In the genomic region with DNA sequence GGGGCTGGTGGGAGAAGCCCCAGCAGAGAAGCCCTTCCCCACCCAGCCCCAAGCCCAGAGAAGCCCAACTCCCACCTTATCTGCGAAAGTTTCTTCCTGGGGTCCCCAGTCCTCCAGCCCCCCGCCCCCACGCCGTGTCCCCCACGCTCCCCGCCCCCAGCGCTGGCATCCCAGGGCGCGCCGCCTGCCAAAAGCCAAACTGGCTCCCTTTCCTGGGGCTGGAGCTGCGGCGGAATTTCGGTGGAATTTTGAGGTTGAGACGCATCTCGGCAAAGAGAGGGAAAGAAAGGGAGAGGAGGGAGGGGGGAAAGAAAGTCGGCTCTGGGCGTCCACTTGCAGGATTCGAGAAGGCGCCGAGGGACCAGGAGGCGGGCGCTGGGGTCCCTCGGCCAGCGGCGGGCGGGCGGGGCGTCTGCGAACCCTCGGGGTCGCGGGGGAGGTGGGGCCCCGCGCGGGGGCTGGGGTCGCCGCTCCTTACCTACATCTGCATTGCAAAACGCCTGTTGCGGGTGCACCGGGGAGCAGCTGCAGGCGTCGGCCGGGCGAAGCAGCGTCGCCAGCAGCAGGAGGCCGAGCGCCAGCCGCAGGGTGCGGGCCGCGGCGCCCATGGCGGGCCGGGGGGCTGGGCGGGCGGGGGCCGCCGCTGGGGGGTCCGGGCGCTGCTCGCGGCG, we compare ENCODE assay signal across 8 cellular contexts. TPM values are rescaled to one million over a fixed set of nuclear protein-coding genes. Genes with fewer than 3 reads are reported as not detected.
DNase-seq lines count a peak whose midpoint lies in the region; ATAC-seq and TF ChIP-seq lines count a peak whose summit lies in the region.

No MANE protein-coding gene starts in this region.

- intact Hi-C loops in IMR-90 (cut with micrococcal nuclease) (loop anchor here (1.0 to 2.0 kb wide), 4 partner anchors 9 to 60 kb away; no protein-coding TSS in a partner anchor), left lung (cut with DNase I) (no loop called here), tibial artery (cut with DNase I; ENCODE audit: low total_unique reads) (loop anchor here (5.0 kb wide), 2 partner anchors 42 to 48 kb away; no protein-coding TSS in a partner anchor)

- peak overlapping the region; percentile 91 for H3K4me2 ChIP-seq in IMR-90 (ENCODE audit: low read depth, low read length)

- TF ChIP-seq CTCF in IMR-90 (conservative IDR thresholded peaks at IDR 0.05; ENCODE audit: low read depth, low read length) (no peak), brain microvascular endothelial cell (IDR thresholded peaks at IDR 0.05; ENCODE audit: low read depth, low read length, missing control alignments) (no peak), left lung (IDR thresholded peaks at IDR 0.05) (no peak), tibial artery (IDR thresholded peaks at IDR 0.05) (no peak)

- peaks cover 28% of the 10 kb centered on the region for H3K4me1 ChIP-seq in IMR-90 (ENCODE audit: control insufficient read depth, insufficient read depth, low read length)
- peaks cover 25 to 58% of the 10 kb centered on the region in 2 donors for H3K4me1 ChIP-seq in left lung
- H3K4me1 ChIP-seq in tibial artery, result peaks cover 0 to 62% (median 52%) of the 10 kb centered on the region in 4 donors

- H3K27ac ChIP-seq in IMR-90 (ENCODE audit: insufficient read depth, low read length) (peak overlapping the region; percentile 65), brain microvascular endothelial cell (no peak overlapping the region), left lung (peak overlapping the region; percentile 83 to 92), tibial artery (peak overlapping the region; percentile 96 to 98)

- peak overlapping the region; percentile 63 for H3K4ac ChIP-seq in IMR-90 (ENCODE audit: low read depth, low read length)

- in situ Hi-C loops in IMR-90 (cut with MboI; ENCODE audit: low sequenced_read_pairs), result no loop called here
- in situ Hi-C loops in brain microvascular endothelial cell (cut with HindIII; ENCODE audit: low pct_ligation_motif_present, low sequenced_read_pairs), result no loop called here

- no peak overlapping the region for H2AFZ ChIP-seq in IMR-90 (replicated peaks; ENCODE audit: low read length, poor library complexity)

- H2AK5ac ChIP-seq in IMR-90 (ENCODE audit: low read depth, low read length), result peak overlapping the region; percentile 70

- peaks cover 0 to 45% of the 10 kb centered on the region in 2 experiments; a peak in 3 of 4 replicates for H3K79me1 ChIP-seq in IMR-90 (ENCODE audit: low read depth in 1 of 2, low read length in 2 of 2)

- H4K20me1 ChIP-seq in IMR-90 (ENCODE audit: insufficient read depth, low read length), result peaks cover 48% of the 10 kb centered on the region

- peak overlapping the region; percentile 88; the same call in 1 of the 2 replicates for H3K14ac ChIP-seq in IMR-90 (replicated peaks; ENCODE audit: low read depth, low read length)

- H3K36me3 ChIP-seq in IMR-90 (ENCODE audit: control insufficient read depth, insufficient read depth, low read length) (peaks cover 4% of the 10 kb centered on the region), brain microvascular endothelial cell (replicated peaks) (no peaks in the 10 kb centered on the region), left lung (no peaks in the 10 kb centered on the region), tibial artery (no peaks in the 10 kb centered on the region)

- ATAC-seq in IMR-90 (ENCODE audit: low read depth) (peak; percentile 5; the same call in 1 of the 2 replicates), left lung (no peak), HG03354 (IDR thresholded peaks at IDR 0.05; ENCODE audit: poor library complexity, severe bottlenecking, unreplicated experiment) (no peak)

- peak overlapping the region; percentile 82 for H3K23ac ChIP-seq in IMR-90 (ENCODE audit: low read depth, low read length)

- dilution Hi-C loops in IMR-90 (cut with HindIII; ENCODE audit: low sequenced_read_pairs, unreplicated experiment), result no loop called here

- no peak overlapping the region for H2BK20ac ChIP-seq in IMR-90 (ENCODE audit: low read depth, low read length)

- H3K18ac ChIP-seq in IMR-90 (ENCODE audit: low read depth, low read length), result no peak overlapping the region; the same call in 1 of the 2 replicates

- H3K9ac ChIP-seq in IMR-90 (ENCODE audit: low read depth, low read length), result peak overlapping the region; percentile 86

- peak; percentile 5; the same call in 1 of the 2 replicates for TF ChIP-seq POLR2A in IMR-90 (IDR thresholded peaks at IDR 0.05; ENCODE audit: low read depth, low read length)

- H4K8ac ChIP-seq in IMR-90 (ENCODE audit: low read depth in 2 of 2, low read length in 2 of 2), result no peak overlapping the region

- no peak for TF ChIP-seq RAD21 in IMR-90 (IDR thresholded peaks at IDR 0.05; ENCODE audit: low read length)

- H2AK9ac ChIP-seq in IMR-90 (replicated peaks; ENCODE audit: low read depth, low read length, poor library complexity), result peak overlapping the region; percentile 95

- DNase-seq in AG08395 (ENCODE audit: low spot score) (peak; percentile 38), IMR-90 (no peak), brain microvascular endothelial cell (no peak), left lung (peak in 1 of 2 donors; percentile 82), tibial artery (no peak), GM19240 (ENCODE audit: insufficient read length, low spot score) (no peak), SHP77 (lab: John Stamatoyannopoulos, UW) (no peak)

- H2BK5ac ChIP-seq in IMR-90 (ENCODE audit: low read depth, low read length, poor library complexity, severe bottlenecking), result peak overlapping the region; percentile 40

- H3K27me3 ChIP-seq in IMR-90 (ENCODE audit: control insufficient read depth, insufficient read depth, low read length) (no peaks in the 10 kb centered on the region), brain microvascular endothelial cell (replicated peaks) (no peaks in the 10 kb centered on the region), left lung (no peaks in the 10 kb centered on the region), tibial artery (no peaks in the 10 kb centered on the region)

- WGBS in IMR-90 (ENCODE audit: extremely low coverage in 2 of 2, insufficient read length in 1 of 2), 2 experiments, result 0% methylated on average over 2 of the region's 64 CpGs; no CpG with 5 or more reads in 1 of the 2 experiments

- CTCF ChIA-PET in IMR-90 (lab: Yijun Ruan, JAX), result no interaction called here

- H4K91ac ChIP-seq in IMR-90 (ENCODE audit: insufficient read depth, low read depth, low read length), result 0 out of 2 replicates have a peak overlapping the region, but pooled peaks have one; percentile 19

- no peaks in the 10 kb centered on the region for H3K9me3 ChIP-seq in IMR-90 (ENCODE audit: control insufficient read depth, insufficient read depth, low read length)
- H3K9me3 ChIP-seq in left lung, result no peaks in the 10 kb centered on the region
- H3K9me3 ChIP-seq in tibial artery, result no peaks in the 10 kb centered on the region

- H3K9me1 ChIP-seq in IMR-90 (ENCODE audit: insufficient read depth, low read length), result peaks cover 16% of the 10 kb centered on the region

- H2BK120ac ChIP-seq in IMR-90 (ENCODE audit: low read depth, low read length), result 0 out of 2 replicates have a peak overlapping the region, but pooled peaks have one; percentile 3

- no peak overlapping the region for H2BK15ac ChIP-seq in IMR-90 (ENCODE audit: low read depth, low read length)

- H3K56ac ChIP-seq in IMR-90 (ENCODE audit: extremely low read depth, insufficient read depth, low read length), result peak overlapping the region; percentile 70; the same call in 1 of the 2 replicates

- H3K4me3 ChIP-seq in IMR-90 (ENCODE audit: insufficient read depth, low read depth, low read length) (peak overlapping the region; percentile 89), brain microvascular endothelial cell (ENCODE audit: low read depth, low read length) (peak overlapping the region; percentile 85), left lung (peak overlapping the region; percentile 72 to 74), tibial artery (peak overlapping the region; percentile 89 to 91)

- BruUV-seq in IMR-90 (replicated peaks; lab: Mats Ljungman, UMichigan), result no TSS peak

- POLR2A ChIA-PET in IMR-90 (lab: Charles Lee; ENCODE audit: unreplicated experiment), result interaction anchor here (0.6 to 0.7 kb wide), 2 partner anchors 178 to 1353 kb away, joined by 3 to 15 read pairs; no protein-coding TSS in a partner anchor

- H4K5ac ChIP-seq in IMR-90 (ENCODE audit: low read depth, low read length), result no peak overlapping the region

TF ChIP-seq in IMR-90, 13 proteins besides CTCF, POLR2A, EP300 and RAD21:
- 0 out of 2 replicates have a peak, but pooled peaks have one; percentile 1 for TF ChIP-seq MAZ (IDR thresholded peaks at IDR 0.05; ENCODE audit: borderline replicate concordance, low read depth, low read length)
- TF ChIP-seq FOS (IDR thresholded peaks at IDR 0.05; ENCODE audit: low read depth, low read length), result no peak
TF ChIP-seq in IMR-90: peak in this region for 1.

RNA-seq across cellular contexts. Expression of a gene that starts 0.6 kb away (rescaled TPM):
- 43.9 and 48.6 TPM in 2 replicates for total RNA-seq in IMR-90 (2012; rRNA removed)
- 352 and 416 TPM in 2 replicates for polyA plus RNA-seq in IMR-90 (2012; rRNA removed)
- 411 and 495 TPM in 2 replicates for polyA plus RNA-seq in IMR-90 (2012; cell fraction: cytosol; rRNA removed)
- polyA plus RNA-seq in IMR-90 (2012; cell fraction: nucleus; rRNA removed; ENCODE audit: low replicate concordance), result 193 and 240 TPM in 2 replicates
- 100 to 1,000 TPM; 196 to 313 TPM for total RNA-seq in left lung

RNA-seq across cellular contexts. Expression of a gene that starts 21.6 kb away (rescaled TPM):
- total RNA-seq in IMR-90 (2012; rRNA removed) (0.56 and 0.72 TPM in 2 replicates), left lung (1 to 10 TPM; 1.6 to 6.6 TPM)
- polyA plus RNA-seq in IMR-90 (2012; rRNA removed), result 0.11 and 0.31 TPM in 2 replicates
- 0.09 and 0.15 TPM in 2 replicates for polyA plus RNA-seq in IMR-90 (2012; cell fraction: cytosol; rRNA removed)
- polyA plus RNA-seq in IMR-90 (2012; cell fraction: nucleus; rRNA removed; ENCODE audit: low replicate concordance), result 1.1 and 1.2 TPM in 2 replicates

RNA-seq across cellular contexts. Expression of a gene that starts 55.1 kb away (rescaled TPM):
- 33.7 and 34.7 TPM in 2 replicates for total RNA-seq in IMR-90 (2012; rRNA removed)
- polyA plus RNA-seq in IMR-90 (2012; rRNA removed), result 249 and 273 TPM in 2 replicates
- 146 and 259 TPM in 2 replicates for polyA plus RNA-seq in IMR-90 (2012; cell fraction: cytosol; rRNA removed)
- polyA plus RNA-seq in IMR-90 (2012; cell fraction: nucleus; rRNA removed; ENCODE audit: low replicate concordance), result 165 and 308 TPM in 2 replicates
- total RNA-seq in left lung, result 100 to 1,000 TPM; 379 to 688 TPM

Comparison
In these comparisons a context has a peak if more than half of its experiments do, and no peak if none do; other contexts are left out.
1. RNA of a gene that starts 55.1 kb away (total RNA-seq): 379 to 688 TPM in left lung; 33.7 to 34.7 TPM in IMR-90; every median in the first group is over 10 times any median in the second.
2. intact Hi-C loops: an anchor here in IMR-90 (1.0 to 2.0 kb wide) and tibial artery (5.0 kb wide); none called in left lung.
3. Peak in every context shown above with its lines, with median percentiles within 50 percentile points of each other: H3K4me3 ChIP-seq.